In genomic region chr20:52056203-52057062, GRCh38 we compare ENCODE assay signal across 19 cellular contexts.
DNase-seq lines count a peak whose midpoint lies in the region; ATAC-seq, FAIRE-seq and TF ChIP-seq lines count a peak whose summit lies in the region.
"Had no signal": no experiment of that assay in that cellular context is flagged by ENCODE, and none has a peak within 500 bp of the region (broad histone marks: within the 10 kb centered on the region; RNA-seq: fewer than 3 reads in every experiment).

No MANE protein-coding gene starts in this region.

- H2AFZ ChIP-seq in ACC112 (ENCODE audit: low read length, unreplicated experiment): no peak overlapping the region
- H2AFZ ChIP-seq: parathyroid adenoma had no signal

- H3K4me1 ChIP-seq in ACC112 (ENCODE audit: control insufficient read depth, insufficient read depth, low read length, unreplicated experiment) (peaks cover 6% of the 10 kb centered on the region), HEK293 (ENCODE audit: control insufficient read depth, insufficient read depth, low read length) (no peaks in the 10 kb centered on the region), adipocyte (ENCODE audit: control insufficient read depth, insufficient read depth, low read length) (peaks cover 6% of the 10 kb centered on the region), small intestine (ENCODE audit: control insufficient read depth in 2 of 2, insufficient read depth in 1 of 2, low read depth in 1 of 2, low read length in 1 of 2) (no peaks in the 10 kb centered on the region), suprapubic skin (no peaks in the 10 kb centered on the region)
- H3K4me1 ChIP-seq: parathyroid adenoma, vagina had no signal

- CTCF ChIA-PET in HEK293 (lab: Yijun Ruan, JAX): interaction anchor here (0.6 to 1.2 kb wide), 3 partner anchors 9 to 432 kb away, joined by 3 to 4 read pairs (median 3); no protein-coding TSS in a partner anchor

- FAIRE-seq in small intestine (lab: Jason Lieb, UNC): no peak
- FAIRE-seq: GM18507 had no signal

- no peaks in the 10 kb centered on the region; the same call in 1 of the 2 replicates for H3K36me3 ChIP-seq in ACC112 (ENCODE audit: insufficient read depth, low read length)
- H3K36me3 ChIP-seq in HEK293 (ENCODE audit: control insufficient read depth in 2 of 2, insufficient read depth in 1 of 2, low read length in 2 of 2): peaks cover 0 to 5% of the 10 kb centered on the region in 2 experiments; a peak in 1 of 3 replicates
- no peaks in the 10 kb centered on the region for H3K36me3 ChIP-seq in adipocyte (ENCODE audit: control insufficient read depth, insufficient read depth, low read length, severe bottlenecking)
- no peaks in the 10 kb centered on the region for H3K36me3 ChIP-seq in small intestine (ENCODE audit: control insufficient read depth in 2 of 2, insufficient read depth in 2 of 2, low read length in 2 of 2)
- H3K36me3 ChIP-seq in suprapubic skin: no peaks in the 10 kb centered on the region
- H3K36me3 ChIP-seq: vagina had no signal

- H3K27me3 ChIP-seq in ACC112 (ENCODE audit: insufficient read depth, low read length) (no peaks in the 10 kb centered on the region), adipocyte (replicated peaks; ENCODE audit: control insufficient read depth, insufficient read depth, low read length) (no peaks in the 10 kb centered on the region), small intestine (ENCODE audit: control insufficient read depth in 2 of 2, insufficient read depth in 2 of 2, low read length in 2 of 2) (no peaks in the 10 kb centered on the region), suprapubic skin (no peaks in the 10 kb centered on the region)
- H3K27me3 ChIP-seq: BLaER1 treated with 17β-estradiol and CSF1 and Interleukin-3, amounts not matched to agents 10 nM and 100 nM; vagina had no signal

- TF ChIP-seq CTCF in HEK293 (tag by site-specific recombination; IDR thresholded peaks at IDR 0.05) (no peak), fibroblast of the aortic adventitia (IDR thresholded peaks at IDR 0.05; ENCODE audit: insufficient read depth, low read length) (no peak), suprapubic skin (IDR thresholded peaks at IDR 0.05) (no peak)

- intact Hi-C loops in left ventricle myocardium superior (cut with micrococcal nuclease): no loop called here

- H3K9me3 ChIP-seq in HEK293 (ENCODE audit: control insufficient read depth, insufficient read depth, low read depth, low read length) (no peaks in the 10 kb centered on the region), adipocyte (ENCODE audit: control insufficient read depth, low read length) (peaks cover 15% of the 10 kb centered on the region), small intestine (ENCODE audit: control insufficient read depth, low read depth) (no peaks in the 10 kb centered on the region), suprapubic skin (peaks cover 18% of the 10 kb centered on the region)
- H3K9me3 ChIP-seq: vagina had no signal

- TF ChIP-seq POLR2A in suprapubic skin (IDR thresholded peaks at IDR 0.05): no peak

- POLR2A ChIA-PET in HEK293 (lab: Yijun Ruan, JAX): no interaction called here

- peak overlapping the region; percentile 62 for H3K27ac ChIP-seq in ACC112 (ENCODE audit: low read depth, low read length)
- H3K27ac ChIP-seq in HEK293 (ENCODE audit: extremely low read depth, low read depth, low read length): no peak overlapping the region
- no peak overlapping the region for H3K27ac ChIP-seq in small intestine (ENCODE audit: low read depth in 1 of 2, low read length in 1 of 2)
- no peak overlapping the region for H3K27ac ChIP-seq in suprapubic skin
- H3K27ac ChIP-seq: BLaER1 treated with 17β-estradiol and CSF1 and Interleukin-3, amounts not matched to agents 10 nM and 100 nM; parathyroid adenoma; vagina had no signal

- no peak for ATAC-seq in GM21447 (IDR thresholded peaks at IDR 0.05; ENCODE audit: unreplicated experiment)
- no peak for ATAC-seq in left ventricle myocardium superior
- ATAC-seq: stimulated activated effector memory CD8-positive, alpha-beta T cell treated with anti-CD3 and anti-CD28 coated beads, Interleukin-12 subunit alpha, Interleukin-12 subunit beta, amount 100 ng/mL, for 72 hours; WTC11 had no signal

- DNase-seq in adipocyte (ENCODE audit: low read depth): peak; percentile 26
- DNase-seq in fibroblast of the aortic adventitia (ENCODE audit: low read depth): peak; percentile 82
- no peak for DNase-seq in left ventricle myocardium superior
- no peak for DNase-seq in small intestine
- no peak for DNase-seq in suprapubic skin (ENCODE audit: low spot score in 2 of 2)
- DNase-seq: amygdala; effector CD8-positive, alpha-beta T cell; NCI-H1417 treated with DMSO at 0.1 percent for 48 hours; NCI-H526 treated with DMSO at 0.1 percent for 48 hours; SHP77 had no signal

- TF ChIP-seq EP300 in suprapubic skin (IDR thresholded peaks at IDR 0.05): no peak

- H3K9ac ChIP-seq in adipocyte (ENCODE audit: low read length): peak overlapping the region; percentile 69
- H3K9ac ChIP-seq: BLaER1 treated with 17β-estradiol and CSF1 and Interleukin-3, amounts not matched to agents 10 nM and 100 nM; parathyroid adenoma had no signal

- no peaks in the 10 kb centered on the region for H3K79me2 ChIP-seq in ACC112 (ENCODE audit: control insufficient read depth, insufficient read depth, low read length, unreplicated experiment)
- H3K79me2 ChIP-seq: parathyroid adenoma had no signal

- H3K4me3 ChIP-seq in ACC112 (ENCODE audit: low read depth, low read length): no peak overlapping the region
- no peak overlapping the region for H3K4me3 ChIP-seq in HEK293 (ENCODE audit: low read depth, low read length)
- peak overlapping the region; percentile 29 for H3K4me3 ChIP-seq in adipocyte (ENCODE audit: low read length)
- no peak overlapping the region for H3K4me3 ChIP-seq in fibroblast of the aortic adventitia (ENCODE audit: low read depth, low read length)
- H3K4me3 ChIP-seq in small intestine (ENCODE audit: low read depth in 1 of 2, low read length in 2 of 2): no peak overlapping the region
- H3K4me3 ChIP-seq in suprapubic skin: no peak overlapping the region
- H3K4me3 ChIP-seq: BLaER1 treated with 17β-estradiol and CSF1 and Interleukin-3, amounts not matched to agents 10 nM and 100 nM; vagina had no signal

TF ChIP-seq in HEK293, 187 proteins besides CTCF, POLR2A, EP300 and RAD21:
- no peak for TF ChIP-seq ZXDB (tag by site-specific recombination; IDR thresholded peaks at IDR 0.05)
- peak; percentile 87 for TF ChIP-seq SETDB1 (IDR thresholded peaks at IDR 0.05; ENCODE audit: insufficient read length, low read length)
- TF ChIP-seq TSHZ1 (tag by site-specific recombination; IDR thresholded peaks at IDR 0.05; ENCODE audit: borderline replicate concordance): no peak
- TF ChIP-seq SCRT2 (tag by site-specific recombination; IDR thresholded peaks at IDR 0.05): peak; percentile 51; the same call in 1 of the 2 replicates
- TF ChIP-seq ZNF280D (tag by site-specific recombination; IDR thresholded peaks at IDR 0.05): no peak
- TF ChIP-seq BCL11B (tag by site-specific recombination; IDR thresholded peaks at IDR 0.05; ENCODE audit: low read depth): no peak
- no peak for TF ChIP-seq TRIM28 (IDR thresholded peaks at IDR 0.05; ENCODE audit: borderline replicate concordance, low read length)

Comparison
In these comparisons a context has a peak if more than half of its experiments do, and no peak if none do; other contexts are left out.
1. DNase-seq: peak in adipocyte (single experiment) and fibroblast of the aortic adventitia (single experiment); none in left ventricle myocardium superior (single experiment), small intestine (single experiment) and suprapubic skin (0 of 2).